In the genomic region with DNA sequence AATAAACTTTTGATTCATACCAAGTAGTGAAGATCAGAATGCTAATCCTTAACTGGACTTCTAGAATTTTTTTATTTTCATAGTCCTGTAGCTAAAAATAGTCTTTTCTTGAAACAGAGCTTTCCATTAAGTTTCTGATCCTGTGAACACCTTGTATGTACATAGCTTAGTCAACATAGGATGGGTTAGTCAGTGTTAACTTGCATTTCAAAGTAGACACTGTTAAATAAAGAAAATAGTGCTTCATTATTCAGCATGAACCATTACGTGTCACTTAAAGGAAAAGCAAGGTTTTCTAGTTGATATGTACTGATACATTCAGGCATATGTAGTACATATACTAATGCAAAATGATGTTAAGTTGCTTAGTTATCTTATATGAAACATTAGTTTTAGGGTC, we compare ENCODE assay signal across 24 cellular contexts.
"Had no signal": no experiment of that assay in that cellular context is flagged by ENCODE, and none has a peak within 500 bp of the region (broad histone marks: within the 10 kb centered on the region; RNA-seq: fewer than 3 reads in every experiment).

No MANE protein-coding gene starts in this region.

- ATAC-seq: left lung; naive thymus-derived CD4-positive, alpha-beta T cell; psoas muscle; right cardiac atrium; stimulated activated memory B cell treated with anti-CD40 and anti-IgM and Interleukin-4, amounts not matched to agents 10 μg/mL and 1 μg/mL and 100 μg/mL, for 72 hours had no signal

- H3K27me3 ChIP-seq: left lung, neural progenitor cell, ovary, sigmoid colon, spleen, tibial nerve, upper lobe of left lung had no signal

- H3K4me1 Mint-ChIP-seq: immature natural killer cell; mesothelial cell of epicardium; nephron; neural progenitor cell; stimulated activated memory B cell treated with anti-CD40 and anti-IgM and Interleukin-4, amounts not matched to agents 10 μg/mL and 1 μg/mL and 100 μg/mL, for 72 hours had no signal

- H3K4me2 ChIP-seq: neural progenitor cell had no signal

- H3K36me3 ChIP-seq: left lung, neural progenitor cell, ovary, sigmoid colon, spleen, thoracic aorta, tibial nerve, upper lobe of left lung had no signal

- H3K9me3 Mint-ChIP-seq: immature natural killer cell; mesothelial cell of epicardium; nephron; neural progenitor cell; stimulated activated memory B cell treated with anti-CD40 and anti-IgM and Interleukin-4, amounts not matched to agents 10 μg/mL and 1 μg/mL and 100 μg/mL, for 72 hours; stimulated activated naive CD8-positive, alpha-beta T cell treated with anti-CD3 and anti-CD28 coated beads, Interleukin-15, Interleukin-2, amounts not matched to agents 100 ng/mL and 50 ng/mL, for 24 hours had no signal

- H2AFZ ChIP-seq: neural progenitor cell had no signal

- H3K36me3 Mint-ChIP-seq: mesothelial cell of epicardium; naive thymus-derived CD4-positive, alpha-beta T cell; neural progenitor cell; stimulated activated memory B cell treated with anti-CD40 and anti-IgM and Interleukin-4, amounts not matched to agents 10 μg/mL and 1 μg/mL and 100 μg/mL, for 72 hours had no signal

- H3K9me3 ChIP-seq: left lung, ovary, psoas muscle, sigmoid colon, spleen, thoracic aorta, tibial nerve, upper lobe of left lung had no signal

- H3K27ac Mint-ChIP-seq: immature natural killer cell; mesothelial cell of epicardium; naive thymus-derived CD4-positive, alpha-beta T cell; nephron; neural progenitor cell; stimulated activated memory B cell treated with anti-CD40 and anti-IgM and Interleukin-4, amounts not matched to agents 10 μg/mL and 1 μg/mL and 100 μg/mL, for 72 hours; stimulated activated naive CD8-positive, alpha-beta T cell treated with anti-CD3 and anti-CD28 coated beads, Interleukin-15, Interleukin-2, amounts not matched to agents 100 ng/mL and 50 ng/mL, for 24 hours had no signal

- H3K4me3 ChIP-seq: coronary artery, left lung, neural progenitor cell, ovary, psoas muscle, sigmoid colon, spleen, thoracic aorta, tibial nerve, upper lobe of left lung had no signal

- H3K27me3 Mint-ChIP-seq: naive thymus-derived CD4-positive, alpha-beta T cell; stimulated activated memory B cell treated with anti-CD40 and anti-IgM and Interleukin-4, amounts not matched to agents 10 μg/mL and 1 μg/mL and 100 μg/mL, for 72 hours; stimulated activated naive CD8-positive, alpha-beta T cell treated with anti-CD3 and anti-CD28 coated beads, Interleukin-15, Interleukin-2, amounts not matched to agents 100 ng/mL and 50 ng/mL, for 24 hours had no signal

- H3K4me1 ChIP-seq: left lung, neural progenitor cell, psoas muscle, upper lobe of left lung had no signal

- H3K4me3 Mint-ChIP-seq: immature natural killer cell; mesothelial cell of epicardium; naive thymus-derived CD4-positive, alpha-beta T cell; nephron; neural progenitor cell; stimulated activated memory B cell treated with anti-CD40 and anti-IgM and Interleukin-4, amounts not matched to agents 10 μg/mL and 1 μg/mL and 100 μg/mL, for 72 hours; stimulated activated naive CD8-positive, alpha-beta T cell treated with anti-CD3 and anti-CD28 coated beads, Interleukin-15, Interleukin-2, amounts not matched to agents 100 ng/mL and 50 ng/mL, for 24 hours had no signal

- DNase-seq: dermis blood vessel endothelial cell; effector memory CD4-positive, alpha-beta T cell; hypothalamus; immature natural killer cell; kidney; left lung; mesenchymal stem cell; naive thymus-derived CD4-positive, alpha-beta T cell; ovary; posterior cingulate gyrus; psoas muscle; right cardiac atrium; sigmoid colon; spleen; stimulated activated CD4-positive, alpha-beta T cell treated with anti-CD3 and anti-CD28 coated beads, Interleukin-4, amount 100 ng/mL, for 4 hours; upper lobe of left lung had no signal

- H3K9ac ChIP-seq: neural progenitor cell had no signal
